Comparison of ENCODE assay signal across 16 cellular contexts in the genomic region with DNA sequence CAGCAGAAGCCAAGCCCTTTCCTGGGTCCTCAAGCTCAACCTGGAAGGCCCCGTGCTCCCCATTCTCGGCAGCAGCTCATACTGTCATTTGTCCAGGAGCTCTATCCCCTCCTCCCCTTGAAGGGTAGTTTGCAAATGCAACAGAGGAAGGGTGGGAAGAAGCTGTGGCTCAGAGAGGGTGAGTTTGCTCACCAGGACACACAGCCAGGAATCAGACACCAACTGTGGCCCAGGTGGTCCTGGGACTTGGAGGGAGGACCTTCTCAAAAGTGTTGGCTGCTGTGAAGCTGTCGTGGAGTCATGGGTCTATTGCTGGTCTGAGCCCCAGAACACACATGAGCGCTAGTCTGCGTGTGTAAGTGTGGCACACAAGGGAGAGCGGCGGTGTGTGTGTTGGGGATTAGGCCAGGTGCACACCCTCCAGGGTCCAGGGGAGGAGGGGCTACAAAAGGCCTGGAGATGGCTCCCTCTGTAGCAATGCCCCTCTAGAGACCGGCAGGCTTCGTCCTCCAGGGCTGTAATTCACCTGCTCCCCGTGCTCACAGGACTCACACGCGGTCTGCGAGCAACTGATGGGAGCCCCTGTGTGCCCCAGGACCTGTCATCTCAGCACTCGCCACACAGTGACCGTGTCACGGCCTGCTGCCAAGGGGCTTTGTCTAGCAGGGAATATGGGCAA.
DNase-seq lines count a peak whose midpoint lies in the region; ATAC-seq and TF ChIP-seq lines count a peak whose summit lies in the region.
"Had no signal": no experiment of that assay in that cellular context is flagged by ENCODE, and none has a peak within 500 bp of the region (broad histone marks: within the 10 kb centered on the region; RNA-seq: fewer than 3 reads in every experiment).

No MANE protein-coding gene starts in this region.

- ATAC-seq in stimulated activated naive B cell treated with anti-CD40 and anti-IgM and Interleukin-4, amounts not matched to agents 10 μg/mL and 1 μg/mL and 100 μg/mL, for 72 hours (replicated peaks), result no peak
- ATAC-seq in HG02973 (IDR thresholded peaks at IDR 0.05; ENCODE audit: unreplicated experiment) (no peak), SK-N-SH treated with all-trans-retinoic acid at 6 μM for 48 hours (no peak)
- ATAC-seq: gastrocnemius medialis had no signal

- intact Hi-C loops in dendritic cell treated with granulocyte-macrophage colony-stimulating factor and Interleukin-4, amounts not matched to agents 40 ng/mL and 50 ng/mL, for 4 days (cut with micrococcal nuclease), result loop anchor here (1.0 to 10.0 kb wide), 4 partner anchors 66 to 247 kb away; a partner anchor contains a TSS

- no peak for DNase-seq in activated naive CD4-positive, alpha-beta T cell treated with anti-CD3 and anti-CD28 coated beads, Interleukin-2, amount 50 U/mL, for 16 hours
- DNase-seq in RWPE1 (ENCODE audit: low spot score), result no peak
- DNase-seq in stimulated activated naive B cell treated with anti-CD40 and anti-IgM and Interleukin-4, amounts not matched to agents 10 μg/mL and 1 μg/mL and 100 μg/mL, for 72 hours, result no peak
- no peak for DNase-seq in NOMO-1 treated with DMSO at 0.1 percent for 48 hours (lab: John Stamatoyannopoulos, UW; ENCODE audit: unreplicated experiment)
- DNase-seq: activated CD4-positive, CD25-positive, alpha-beta regulatory T cell treated with anti-CD3 and anti-CD28 coated beads, Interleukin-2, amount 50 U/mL, for 72 hours; activated effector memory CD4-positive, alpha-beta T cell treated with anti-CD3 and anti-CD28 coated beads, Interleukin-2, amount 50 U/mL, for 16 hours; caudate nucleus; gastrocnemius medialis; lower lobe of right lung; NCI-H69; nucleus accumbens; stimulated activated CD4-positive, alpha-beta T cell treated with anti-CD3 and anti-CD28 coated beads, Interleukin-4, amount 100 ng/mL, for 4 hours had no signal

- no peak for TF ChIP-seq CTCF in RWPE1 (conservative IDR thresholded peaks at IDR 0.05; ENCODE audit: low read depth)

- H3K27me3 Mint-ChIP-seq in activated naive CD4-positive, alpha-beta T cell treated with anti-CD3 and anti-CD28 coated beads, Interleukin-2, amount 50 U/mL, for 24 hours, result no peaks in the 10 kb centered on the region
- peaks cover 4% of the 10 kb centered on the region for H3K27me3 Mint-ChIP-seq in dendritic cell treated with granulocyte-macrophage colony-stimulating factor and Interleukin-4, amounts not matched to agents 40 ng/mL and 50 ng/mL, for 4 days
- H3K27me3 Mint-ChIP-seq in stimulated activated naive B cell treated with anti-CD40 and anti-IgM and Interleukin-4, amounts not matched to agents 10 μg/mL and 1 μg/mL and 100 μg/mL, for 72 hours, result no peaks in the 10 kb centered on the region

- H3K36me3 Mint-ChIP-seq in activated naive CD4-positive, alpha-beta T cell treated with anti-CD3 and anti-CD28 coated beads, Interleukin-2, amount 50 U/mL, for 24 hours, result no peaks in the 10 kb centered on the region
- H3K36me3 Mint-ChIP-seq in dendritic cell treated with granulocyte-macrophage colony-stimulating factor and Interleukin-4, amounts not matched to agents 40 ng/mL and 50 ng/mL, for 4 days (ENCODE audit: low read depth), result no peaks in the 10 kb centered on the region
- H3K36me3 Mint-ChIP-seq in stimulated activated naive B cell treated with anti-CD40 and anti-IgM and Interleukin-4, amounts not matched to agents 10 μg/mL and 1 μg/mL and 100 μg/mL, for 72 hours, result no peaks in the 10 kb centered on the region

- peaks cover 41% of the 10 kb centered on the region for H3K4me1 Mint-ChIP-seq in activated naive CD4-positive, alpha-beta T cell treated with anti-CD3 and anti-CD28 coated beads, Interleukin-2, amount 50 U/mL, for 24 hours
- H3K4me1 Mint-ChIP-seq in dendritic cell treated with granulocyte-macrophage colony-stimulating factor and Interleukin-4, amounts not matched to agents 40 ng/mL and 50 ng/mL, for 4 days (ENCODE audit: low read depth), result peaks cover 19% of the 10 kb centered on the region
- H3K4me1 Mint-ChIP-seq in stimulated activated naive B cell treated with anti-CD40 and anti-IgM and Interleukin-4, amounts not matched to agents 10 μg/mL and 1 μg/mL and 100 μg/mL, for 72 hours, result peaks cover 24 to 44% of the 10 kb centered on the region in 2 donors

- peak overlapping the region; percentile 64; the same call in 1 of the 2 replicates for H3K27ac ChIP-seq in RWPE1
- H3K27ac ChIP-seq: lower lobe of right lung had no signal

- H3K4me3 Mint-ChIP-seq in activated naive CD4-positive, alpha-beta T cell treated with anti-CD3 and anti-CD28 coated beads, Interleukin-2, amount 50 U/mL, for 24 hours, result peak overlapping the region; percentile 66
- no peak overlapping the region for H3K4me3 Mint-ChIP-seq in dendritic cell treated with granulocyte-macrophage colony-stimulating factor and Interleukin-4, amounts not matched to agents 40 ng/mL and 50 ng/mL, for 4 days
- H3K4me3 Mint-ChIP-seq in stimulated activated naive B cell treated with anti-CD40 and anti-IgM and Interleukin-4, amounts not matched to agents 10 μg/mL and 1 μg/mL and 100 μg/mL, for 72 hours, result peak overlapping the region; percentile 61 to 67

- POLR2A ChIA-PET in RWPE1 (lab: Yijun Ruan, JAX; ENCODE audit: low non-redundant PET), result interaction anchor here (0.5 to 0.6 kb wide), 2 partner anchors 100 to 300 kb away, joined by 3 to 4 read pairs; no protein-coding TSS in a partner anchor

- CTCF ChIA-PET in RWPE1 (lab: Yijun Ruan, JAX), result interaction anchor here (0.6 to 2.1 kb wide), 9 partner anchors 40 to 185 kb away, joined by 3 to 12 read pairs (median 3); no protein-coding TSS in a partner anchor

- no peaks in the 10 kb centered on the region for H3K9me3 Mint-ChIP-seq in activated naive CD4-positive, alpha-beta T cell treated with anti-CD3 and anti-CD28 coated beads, Interleukin-2, amount 50 U/mL, for 24 hours
- H3K9me3 Mint-ChIP-seq in dendritic cell treated with granulocyte-macrophage colony-stimulating factor and Interleukin-4, amounts not matched to agents 40 ng/mL and 50 ng/mL, for 4 days, result no peaks in the 10 kb centered on the region
- H3K9me3 Mint-ChIP-seq in stimulated activated naive B cell treated with anti-CD40 and anti-IgM and Interleukin-4, amounts not matched to agents 10 μg/mL and 1 μg/mL and 100 μg/mL, for 72 hours, result no peaks in the 10 kb centered on the region

- peak overlapping the region; percentile 90 for H3K27ac Mint-ChIP-seq in activated naive CD4-positive, alpha-beta T cell treated with anti-CD3 and anti-CD28 coated beads, Interleukin-2, amount 50 U/mL, for 24 hours
- H3K27ac Mint-ChIP-seq in dendritic cell treated with granulocyte-macrophage colony-stimulating factor and Interleukin-4, amounts not matched to agents 40 ng/mL and 50 ng/mL, for 4 days, result peak overlapping the region; percentile 49
- no peak overlapping the region for H3K27ac Mint-ChIP-seq in stimulated activated naive B cell treated with anti-CD40 and anti-IgM and Interleukin-4, amounts not matched to agents 10 μg/mL and 1 μg/mL and 100 μg/mL, for 72 hours

TF ChIP-seq in SK-N-SH treated with all-trans-retinoic acid at 6 μM for 48 hours, 23 proteins besides CTCF, POLR2A, EP300 and RAD21:
- TF ChIP-seq ZC3H10 (CRISPR knock-in tag; IDR thresholded peaks at IDR 0.05), result no peak
- TF ChIP-seq, protein P1, sequence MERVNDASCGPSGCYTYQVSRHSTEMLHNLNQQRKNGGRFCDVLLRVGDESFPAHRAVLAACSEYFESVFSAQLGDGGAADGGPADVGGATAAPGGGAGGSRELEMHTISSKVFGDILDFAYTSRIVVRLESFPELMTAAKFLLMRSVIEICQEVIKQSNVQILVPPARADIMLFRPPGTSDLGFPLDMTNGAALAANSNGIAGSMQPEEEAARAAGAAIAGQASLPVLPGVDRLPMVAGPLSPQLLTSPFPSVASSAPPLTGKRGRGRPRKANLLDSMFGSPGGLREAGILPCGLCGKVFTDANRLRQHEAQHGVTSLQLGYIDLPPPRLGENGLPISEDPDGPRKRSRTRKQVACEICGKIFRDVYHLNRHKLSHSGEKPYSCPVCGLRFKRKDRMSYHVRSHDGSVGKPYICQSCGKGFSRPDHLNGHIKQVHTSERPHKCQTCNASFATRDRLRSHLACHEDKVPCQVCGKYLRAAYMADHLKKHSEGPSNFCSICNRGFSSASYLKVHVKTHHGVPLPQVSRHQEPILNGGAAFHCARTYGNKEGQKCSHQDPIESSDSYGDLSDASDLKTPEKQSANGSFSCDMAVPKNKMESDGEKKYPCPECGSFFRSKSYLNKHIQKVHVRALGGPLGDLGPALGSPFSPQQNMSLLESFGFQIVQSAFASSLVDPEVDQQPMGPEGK (CRISPR knock-in tag; IDR thresholded peaks at IDR 0.05; ENCODE audit: borderline replicate concordance), result no peak
- no peak for TF ChIP-seq ESRRG (CRISPR knock-in tag; IDR thresholded peaks at IDR 0.05)
- TF ChIP-seq ZNF70 (CRISPR knock-in tag; IDR thresholded peaks at IDR 0.05), result no peak
- TF ChIP-seq RARB (CRISPR knock-in tag; IDR thresholded peaks at IDR 0.05), result no peak
- TF ChIP-seq, protein P2, sequence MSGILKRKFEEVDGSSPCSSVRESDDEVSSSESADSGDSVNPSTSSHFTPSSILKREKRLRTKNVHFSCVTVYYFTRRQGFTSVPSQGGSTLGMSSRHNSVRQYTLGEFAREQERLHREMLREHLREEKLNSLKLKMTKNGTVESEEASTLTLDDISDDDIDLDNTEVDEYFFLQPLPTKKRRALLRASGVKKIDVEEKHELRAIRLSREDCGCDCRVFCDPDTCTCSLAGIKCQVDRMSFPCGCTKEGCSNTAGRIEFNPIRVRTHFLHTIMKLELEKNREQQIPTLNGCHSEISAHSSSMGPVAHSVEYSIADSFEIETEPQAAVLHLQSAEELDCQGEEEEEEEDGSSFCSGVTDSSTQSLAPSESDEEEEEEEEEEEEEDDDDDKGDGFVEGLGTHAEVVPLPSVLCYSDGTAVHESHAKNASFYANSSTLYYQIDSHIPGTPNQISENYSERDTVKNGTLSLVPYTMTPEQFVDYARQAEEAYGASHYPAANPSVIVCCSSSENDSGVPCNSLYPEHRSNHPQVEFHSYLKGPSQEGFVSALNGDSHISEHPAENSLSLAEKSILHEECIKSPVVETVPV (CRISPR knock-in tag; IDR thresholded peaks at IDR 0.05), result no peak
- no peak for TF ChIP-seq TOX (CRISPR knock-in tag; IDR thresholded peaks at IDR 0.05; ENCODE audit: borderline replicate concordance)
